Comparison of ENCODE assay signal across 1 cellular context in the genomic region with DNA sequence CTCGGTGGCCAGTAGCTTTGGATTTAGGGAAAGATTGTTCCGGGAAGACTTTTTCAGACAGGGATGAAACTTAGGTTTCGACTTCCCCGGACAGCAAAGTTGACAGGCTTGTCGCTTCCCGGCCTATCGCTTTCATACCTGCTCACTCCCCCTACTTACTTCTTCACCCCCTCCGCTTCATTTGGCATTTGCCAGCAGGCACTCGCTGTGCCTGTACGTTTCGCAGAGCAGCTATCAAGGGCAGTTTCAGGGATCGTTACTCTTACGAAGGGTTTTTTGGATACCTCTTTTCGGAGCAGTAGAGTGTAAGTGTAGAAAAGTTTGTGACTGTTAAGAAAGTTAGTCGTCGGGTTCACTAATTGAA.
TF ChIP-seq lines count a peak whose summit lies in the region.

No MANE protein-coding gene starts in this region.

TF ChIP-seq in H1, 55 proteins besides CTCF, POLR2A, EP300 and RAD21:
- TF ChIP-seq NRF1 (IDR thresholded peaks at IDR 0.05; ENCODE audit: low read depth, low read length) (no peak), SIRT6 (IDR thresholded peaks at IDR 0.05; ENCODE audit: low read length) (no peak), JUN (IDR thresholded peaks at IDR 0.05; ENCODE audit: low read depth, low read length) (no peak), KDM4A (IDR thresholded peaks at IDR 0.05; ENCODE audit: low read depth, low read length, severe bottlenecking) (peak; percentile 49), CBX8 (IDR thresholded peaks at IDR 0.05; ENCODE audit: borderline replicate concordance, low read depth, low read length) (no peak), POLR2AphosphoS5 (IDR thresholded peaks at IDR 0.05; ENCODE audit: low read depth, low read length) (0 out of 2 replicates have a peak, but pooled peaks have one; percentile 1), ASH2L (IDR thresholded peaks at IDR 0.05; ENCODE audit: low read length) (peak; percentile 15)
